ENCODE assay signal across 26 cellular contexts in genomic region chr1:220533504-220534109, GRCh38. TPM values are rescaled to one million over a fixed set of nuclear protein-coding genes. Genes with fewer than 3 reads are reported as not detected.
"Had no signal": no experiment of that assay in that cellular context is flagged by ENCODE, and none has a peak within 500 bp of the region (broad histone marks: within the 10 kb centered on the region; RNA-seq: fewer than 3 reads in every experiment).

No MANE protein-coding gene starts in this region.

- H3K27me3 ChIP-seq: ovary, right atrium auricular region, suprapubic skin, tibial artery had no signal

- ATAC-seq: sciatic nerve; stimulated activated naive B cell treated with anti-CD40 and anti-IgM and Interleukin-4, amounts not matched to agents 10 μg/mL and 1 μg/mL and 100 μg/mL, for 72 hours; upper lobe of right lung had no signal

- H3K36me3 ChIP-seq: left ventricle myocardium inferior, ovary, right atrium auricular region, suprapubic skin, thoracic aorta, upper lobe of right lung had no signal

- H3K9me3 ChIP-seq: ovary, suprapubic skin, thoracic aorta, tibial artery, upper lobe of right lung had no signal

- H3K4me3 ChIP-seq: left ventricle myocardium inferior, lung, ovary, right atrium auricular region, skin epidermis, suprapubic skin, thoracic aorta, tibial artery, upper lobe of right lung had no signal

- H3K27ac ChIP-seq: ovary, skin epidermis, suprapubic skin, thoracic aorta, upper lobe of right lung had no signal

- FAIRE-seq: islet of Langerhans, urothelium cell line had no signal

- H3K4me3 Mint-ChIP-seq: immature natural killer cell; mesothelial cell of epicardium; naive B cell; natural killer cell; stimulated activated naive B cell treated with anti-CD40 and anti-IgM and Interleukin-4, amounts not matched to agents 10 μg/mL and 1 μg/mL and 100 μg/mL, for 72 hours; stimulated activated naive CD8-positive, alpha-beta T cell treated with anti-CD3 and anti-CD28 coated beads, Interleukin-15, Interleukin-2, amounts not matched to agents 100 ng/mL and 50 ng/mL, for 24 hours had no signal

- DNase-seq: hypothalamus; immature natural killer cell; left ventricle myocardium inferior; mesendoderm; naive B cell; natural killer cell; ovary; stimulated activated CD4-positive, alpha-beta T cell treated with anti-CD3 and anti-CD28 coated beads, Interleukin-12 subunit alpha, Interleukin-12 subunit beta, amount 100 ng/mL, for 4 hours; stimulated activated CD4-positive, alpha-beta T cell treated with anti-CD3 and anti-CD28 coated beads, Interleukin-15, amount 100 ng/mL, for 24 hours; stimulated activated CD4-positive, alpha-beta T cell treated with anti-CD3 and anti-CD28 coated beads, Interleukin-2, amount 100 ng/mL, for 24 hours; stimulated activated CD4-positive, alpha-beta T cell treated with anti-CD3 and anti-CD28 coated beads, Interleukin-4, amount 100 ng/mL, for 1 hour; stimulated activated naive B cell treated with anti-CD40 and anti-IgM and Interleukin-4, amounts not matched to agents 10 μg/mL and 1 μg/mL and 100 μg/mL, for 72 hours; tibial artery; trophoblast cell; upper lobe of right lung had no signal

- H3K27ac Mint-ChIP-seq: immature natural killer cell; mesothelial cell of epicardium; natural killer cell; progenitor cell of endocrine pancreas; stimulated activated naive B cell treated with anti-CD40 and anti-IgM and Interleukin-4, amounts not matched to agents 10 μg/mL and 1 μg/mL and 100 μg/mL, for 72 hours; stimulated activated naive CD8-positive, alpha-beta T cell treated with anti-CD3 and anti-CD28 coated beads, Interleukin-15, Interleukin-2, amounts not matched to agents 100 ng/mL and 50 ng/mL, for 24 hours had no signal

- H3K4me1 ChIP-seq: upper lobe of right lung had no signal

RNA-seq across cellular contexts. Expression of gene MARK1, which starts 5.7 kb away (rescaled TPM):
- polyA plus RNA-seq: immature natural killer cell had no signal
